Comparison of ENCODE assay signal across 1 cellular context in genomic region chr7:127911968-127912511, GRCh38.
TF ChIP-seq lines count a peak whose summit lies in the region.

No MANE protein-coding gene starts in this region.

TF ChIP-seq in GM12878, 131 proteins besides CTCF, POLR2A, EP300 and RAD21 (continued from another document and continues in another):
- no peak for TF ChIP-seq SUPT20H (IDR thresholded peaks at IDR 0.05; ENCODE audit: borderline replicate concordance, control insufficient read depth, low read depth, low read length)
- TF ChIP-seq SIN3A (IDR thresholded peaks at IDR 0.05; ENCODE audit: low read depth, low read length): no peak
- no peak for TF ChIP-seq CREB1 (IDR thresholded peaks at IDR 0.05; ENCODE audit: low read depth)
- TF ChIP-seq PRDM15 (CRISPR knock-in tag; IDR thresholded peaks at IDR 0.05): no peak
- TF ChIP-seq TCF7 (IDR thresholded peaks at IDR 0.05; ENCODE audit: borderline replicate concordance): no peak
- peak; percentile 67 for TF ChIP-seq ATF2 (IDR thresholded peaks at IDR 0.05; ENCODE audit: low read length)
- no peak for TF ChIP-seq ASH2L (IDR thresholded peaks at IDR 0.05; ENCODE audit: borderline replicate concordance, low read depth)
- no peak for TF ChIP-seq KLF5 (IDR thresholded peaks at IDR 0.05; ENCODE audit: partially characterized antibody)
- no peak for TF ChIP-seq SMC3 (IDR thresholded peaks at IDR 0.05; ENCODE audit: borderline replicate concordance, low read length)
- TF ChIP-seq ZSCAN29 (IDR thresholded peaks at IDR 0.05): no peak
- no peak for TF ChIP-seq ZZZ3 (IDR thresholded peaks at IDR 0.05; ENCODE audit: control insufficient read depth, insufficient read length, low read depth)
- peak; percentile 75 for TF ChIP-seq MEF2A (IDR thresholded peaks at IDR 0.05; ENCODE audit: insufficient read depth, low read depth, low read length)
- TF ChIP-seq PML (IDR thresholded peaks at IDR 0.05; ENCODE audit: low read length): peak; percentile 33; the same call in 1 of the 2 replicates
- TF ChIP-seq, protein P1, sequence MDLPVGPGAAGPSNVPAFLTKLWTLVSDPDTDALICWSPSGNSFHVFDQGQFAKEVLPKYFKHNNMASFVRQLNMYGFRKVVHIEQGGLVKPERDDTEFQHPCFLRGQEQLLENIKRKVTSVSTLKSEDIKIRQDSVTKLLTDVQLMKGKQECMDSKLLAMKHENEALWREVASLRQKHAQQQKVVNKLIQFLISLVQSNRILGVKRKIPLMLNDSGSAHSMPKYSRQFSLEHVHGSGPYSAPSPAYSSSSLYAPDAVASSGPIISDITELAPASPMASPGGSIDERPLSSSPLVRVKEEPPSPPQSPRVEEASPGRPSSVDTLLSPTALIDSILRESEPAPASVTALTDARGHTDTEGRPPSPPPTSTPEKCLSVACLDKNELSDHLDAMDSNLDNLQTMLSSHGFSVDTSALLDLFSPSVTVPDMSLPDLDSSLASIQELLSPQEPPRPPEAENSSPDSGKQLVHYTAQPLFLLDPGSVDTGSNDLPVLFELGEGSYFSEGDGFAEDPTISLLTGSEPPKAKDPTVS (IDR thresholded peaks at IDR 0.05; ENCODE audit: low read depth, low read length): no peak
- TF ChIP-seq MYC (IDR thresholded peaks at IDR 0.05; ENCODE audit: insufficient read depth, insufficient read length, insufficient replicate concordance, low read length, severe bottlenecking): no peak
- TF ChIP-seq, protein P2, sequence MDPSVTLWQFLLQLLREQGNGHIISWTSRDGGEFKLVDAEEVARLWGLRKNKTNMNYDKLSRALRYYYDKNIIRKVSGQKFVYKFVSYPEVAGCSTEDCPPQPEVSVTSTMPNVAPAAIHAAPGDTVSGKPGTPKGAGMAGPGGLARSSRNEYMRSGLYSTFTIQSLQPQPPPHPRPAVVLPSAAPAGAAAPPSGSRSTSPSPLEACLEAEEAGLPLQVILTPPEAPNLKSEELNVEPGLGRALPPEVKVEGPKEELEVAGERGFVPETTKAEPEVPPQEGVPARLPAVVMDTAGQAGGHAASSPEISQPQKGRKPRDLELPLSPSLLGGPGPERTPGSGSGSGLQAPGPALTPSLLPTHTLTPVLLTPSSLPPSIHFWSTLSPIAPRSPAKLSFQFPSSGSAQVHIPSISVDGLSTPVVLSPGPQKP (IDR thresholded peaks at IDR 0.05; ENCODE audit: low read depth, low read length): no peak
- 0 out of 2 replicates have a peak, but pooled peaks have one; percentile 63 for TF ChIP-seq NKRF (conservative IDR thresholded peaks at IDR 0.05)
- no peak for TF ChIP-seq E2F8 (IDR thresholded peaks at IDR 0.05; ENCODE audit: low read depth, partially characterized antibody)
- no peak for TF ChIP-seq SMAD5 (IDR thresholded peaks at IDR 0.05; ENCODE audit: low read depth)
- TF ChIP-seq, protein P3, sequence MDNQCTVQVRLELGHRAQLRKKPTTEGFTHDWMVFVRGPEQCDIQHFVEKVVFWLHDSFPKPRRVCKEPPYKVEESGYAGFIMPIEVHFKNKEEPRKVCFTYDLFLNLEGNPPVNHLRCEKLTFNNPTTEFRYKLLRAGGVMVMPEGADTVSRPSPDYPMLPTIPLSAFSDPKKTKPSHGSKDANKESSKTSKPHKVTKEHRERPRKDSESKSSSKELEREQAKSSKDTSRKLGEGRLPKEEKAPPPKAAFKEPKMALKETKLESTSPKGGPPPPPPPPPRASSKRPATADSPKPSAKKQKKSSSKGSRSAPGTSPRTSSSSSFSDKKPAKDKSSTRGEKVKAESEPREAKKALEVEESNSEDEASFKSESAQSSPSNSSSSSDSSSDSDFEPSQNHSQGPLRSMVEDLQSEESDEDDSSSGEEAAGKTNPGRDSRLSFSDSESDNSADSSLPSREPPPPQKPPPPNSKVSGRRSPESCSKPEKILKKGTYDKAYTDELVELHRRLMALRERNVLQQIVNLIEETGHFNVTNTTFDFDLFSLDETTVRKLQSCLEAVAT (IDR thresholded peaks at IDR 0.05): no peak
- TF ChIP-seq, protein P4, sequence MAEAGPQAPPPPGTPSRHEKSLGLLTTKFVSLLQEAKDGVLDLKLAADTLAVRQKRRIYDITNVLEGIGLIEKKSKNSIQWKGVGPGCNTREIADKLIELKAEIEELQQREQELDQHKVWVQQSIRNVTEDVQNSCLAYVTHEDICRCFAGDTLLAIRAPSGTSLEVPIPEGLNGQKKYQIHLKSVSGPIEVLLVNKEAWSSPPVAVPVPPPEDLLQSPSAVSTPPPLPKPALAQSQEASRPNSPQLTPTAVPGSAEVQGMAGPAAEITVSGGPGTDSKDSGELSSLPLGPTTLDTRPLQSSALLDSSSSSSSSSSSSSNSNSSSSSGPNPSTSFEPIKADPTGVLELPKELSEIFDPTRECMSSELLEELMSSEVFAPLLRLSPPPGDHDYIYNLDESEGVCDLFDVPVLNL (IDR thresholded peaks at IDR 0.05; ENCODE audit: low read depth, low read length): no peak
- TF ChIP-seq MAX (IDR thresholded peaks at IDR 0.05; ENCODE audit: low read depth, low read length): no peak
- no peak for TF ChIP-seq NR2F1 (conservative IDR thresholded peaks at IDR 0.05)
- TF ChIP-seq SREBF1 (IDR thresholded peaks at IDR 0.05; ENCODE audit: low read length): no peak
- TF ChIP-seq, protein P5, sequence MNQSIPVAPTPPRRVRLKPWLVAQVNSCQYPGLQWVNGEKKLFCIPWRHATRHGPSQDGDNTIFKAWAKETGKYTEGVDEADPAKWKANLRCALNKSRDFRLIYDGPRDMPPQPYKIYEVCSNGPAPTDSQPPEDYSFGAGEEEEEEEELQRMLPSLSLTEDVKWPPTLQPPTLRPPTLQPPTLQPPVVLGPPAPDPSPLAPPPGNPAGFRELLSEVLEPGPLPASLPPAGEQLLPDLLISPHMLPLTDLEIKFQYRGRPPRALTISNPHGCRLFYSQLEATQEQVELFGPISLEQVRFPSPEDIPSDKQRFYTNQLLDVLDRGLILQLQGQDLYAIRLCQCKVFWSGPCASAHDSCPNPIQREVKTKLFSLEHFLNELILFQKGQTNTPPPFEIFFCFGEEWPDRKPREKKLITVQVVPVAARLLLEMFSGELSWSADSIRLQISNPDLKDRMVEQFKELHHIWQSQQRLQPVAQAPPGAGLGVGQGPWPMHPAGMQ (IDR thresholded peaks at IDR 0.05; ENCODE audit: borderline replicate concordance): no peak
- TF ChIP-seq ZBED1 (IDR thresholded peaks at IDR 0.05; ENCODE audit: borderline replicate concordance): no peak
- TF ChIP-seq NFYA (IDR thresholded peaks at IDR 0.05; ENCODE audit: borderline replicate concordance, low read depth, low read length): no peak
- TF ChIP-seq ZNF274 (IDR thresholded peaks at IDR 0.05; ENCODE audit: insufficient read depth, insufficient read length): no peak
- TF ChIP-seq SMARCA5 (IDR thresholded peaks at IDR 0.05): no peak
- TF ChIP-seq RUNX3 (IDR thresholded peaks at IDR 0.05; ENCODE audit: low read length): peak; percentile 65; the same call in 1 of the 2 replicates
- TF ChIP-seq FOXK2 (IDR thresholded peaks at IDR 0.05): no peak; the same call in 1 of the 2 replicates
- TF ChIP-seq CHD1 (IDR thresholded peaks at IDR 0.05; ENCODE audit: low read depth, low read length): no peak
- TF ChIP-seq, protein P6, sequence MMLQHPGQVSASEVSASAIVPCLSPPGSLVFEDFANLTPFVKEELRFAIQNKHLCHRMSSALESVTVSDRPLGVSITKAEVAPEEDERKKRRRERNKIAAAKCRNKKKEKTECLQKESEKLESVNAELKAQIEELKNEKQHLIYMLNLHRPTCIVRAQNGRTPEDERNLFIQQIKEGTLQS (IDR thresholded peaks at IDR 0.05; ENCODE audit: borderline replicate concordance, extremely low read depth, low read depth, low read length): no peak
- no peak for TF ChIP-seq TAF1 (IDR thresholded peaks at IDR 0.05; ENCODE audit: borderline replicate concordance, low read depth, low read length)
- no peak for TF ChIP-seq MYB (IDR thresholded peaks at IDR 0.05; ENCODE audit: borderline replicate concordance, low read depth, low read length)
- TF ChIP-seq, protein P7, sequence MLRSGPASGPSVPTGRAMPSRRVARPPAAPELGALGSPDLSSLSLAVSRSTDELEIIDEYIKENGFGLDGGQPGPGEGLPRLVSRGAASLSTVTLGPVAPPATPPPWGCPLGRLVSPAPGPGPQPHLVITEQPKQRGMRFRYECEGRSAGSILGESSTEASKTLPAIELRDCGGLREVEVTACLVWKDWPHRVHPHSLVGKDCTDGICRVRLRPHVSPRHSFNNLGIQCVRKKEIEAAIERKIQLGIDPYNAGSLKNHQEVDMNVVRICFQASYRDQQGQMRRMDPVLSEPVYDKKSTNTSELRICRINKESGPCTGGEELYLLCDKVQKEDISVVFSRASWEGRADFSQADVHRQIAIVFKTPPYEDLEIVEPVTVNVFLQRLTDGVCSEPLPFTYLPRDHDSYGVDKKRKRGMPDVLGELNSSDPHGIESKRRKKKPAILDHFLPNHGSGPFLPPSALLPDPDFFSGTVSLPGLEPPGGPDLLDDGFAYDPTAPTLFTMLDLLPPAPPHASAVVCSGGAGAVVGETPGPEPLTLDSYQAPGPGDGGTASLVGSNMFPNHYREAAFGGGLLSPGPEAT (IDR thresholded peaks at IDR 0.05; ENCODE audit: low read depth): peak; percentile 78
- TF ChIP-seq NR2C1 (IDR thresholded peaks at IDR 0.05): no peak
- peak; percentile 35; the same call in 1 of the 2 replicates for TF ChIP-seq CHD2 (IDR thresholded peaks at IDR 0.05; ENCODE audit: borderline replicate concordance, low read depth, low read length)
- TF ChIP-seq CREM (IDR thresholded peaks at IDR 0.05; ENCODE audit: low read depth): no peak
- TF ChIP-seq BHLHE40 (IDR thresholded peaks at IDR 0.05; ENCODE audit: borderline replicate concordance in 1 of 2, low read depth in 2 of 2, low read length in 1 of 2): 0 out of 4 replicates have a peak, but pooled peaks of 1 of the 2 experiments have one; percentile 16
- TF ChIP-seq ZNF622 (IDR thresholded peaks at IDR 0.05): no peak
- TF ChIP-seq MEF2B (IDR thresholded peaks at IDR 0.05; ENCODE audit: partially characterized antibody, poor library complexity, severe bottlenecking): peak; percentile 89
- TF ChIP-seq KAT2A (conservative IDR thresholded peaks at IDR 0.05; ENCODE audit: control insufficient read depth, low read depth, low read length): no peak
